26 cellular contexts compared by ENCODE assay signal in the genomic region with DNA sequence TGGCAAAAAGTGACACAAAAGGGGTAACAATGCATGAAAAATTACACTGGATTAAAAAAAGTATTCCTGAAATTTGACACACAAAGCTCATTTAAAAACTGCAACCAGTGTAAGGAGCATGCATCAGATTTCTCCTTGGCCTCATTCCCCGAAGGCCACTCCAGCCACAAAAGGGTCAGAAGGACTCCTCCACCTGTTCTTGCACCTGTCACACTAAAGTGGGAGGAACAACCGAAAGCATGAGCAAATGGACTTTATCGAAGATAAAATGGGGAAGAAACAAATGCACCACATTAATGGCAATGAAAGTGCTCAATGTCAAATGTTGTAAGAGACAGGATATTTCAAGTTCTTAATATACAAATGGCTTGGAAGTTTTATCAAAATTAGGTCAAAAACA.
DNase-seq lines count a peak whose midpoint lies in the region; ATAC-seq and TF ChIP-seq lines count a peak whose summit lies in the region.
"Had no signal": no experiment of that assay in that cellular context is flagged by ENCODE, and none has a peak within 500 bp of the region (broad histone marks: within the 10 kb centered on the region; RNA-seq: fewer than 3 reads in every experiment).

No MANE protein-coding gene starts in this region.

- H3K9me3 ChIP-seq in psoas muscle: no peaks in the 10 kb centered on the region
- H3K9me3 ChIP-seq: mucosa of descending colon, testis had no signal

- ATAC-seq in psoas muscle: peak; percentile 56 to 70 (median 62)
- ATAC-seq in HG02840 (IDR thresholded peaks at IDR 0.05; ENCODE audit: low FRiP score, unreplicated experiment): no peak
- ATAC-seq: left cardiac atrium, mucosa of descending colon had no signal

- intact Hi-C loops in psoas muscle (cut with DNase I): no loop called here

- DNase-seq in LHCN-M2 (ENCODE audit: low read depth) (peak; percentile 70), NCI-H128 (lab: John Stamatoyannopoulos, UW; ENCODE audit: unreplicated experiment) (peak; percentile 1), NCI-H524 treated with DMSO at 0.1 percent for 48 hours (lab: John Stamatoyannopoulos, UW) (peak; percentile 51), psoas muscle (no peak), HPDE6-E6E7 (ENCODE audit: extremely low spot score) (no peak)
- no peak for DNase-seq in stimulated activated CD4-positive, alpha-beta T cell treated with anti-CD3 and anti-CD28 coated beads, Interleukin-4, amount 100 ng/mL, for 4 hours
- no peak for DNase-seq in effector CD8-positive, alpha-beta T cell (lab: John Stamatoyannopoulos, UW)
- DNase-seq: activated CD4-positive, alpha-beta T cell treated with anti-CD3 and anti-CD28 coated beads for 4 hours; activated CD8-positive, alpha-beta memory T cell treated with anti-CD3 and anti-CD28 coated beads for 24 hours; activated T-cell treated with anti-CD3 and anti-CD28 coated beads for 4 hours; amygdala; brain microvascular endothelial cell; HFFc6; hypothalamus; left cardiac atrium; mammary epithelial cell; mucosa of descending colon; NCI-H1436 treated with DMSO at 0.1 percent for 48 hours; NCI-H82; nephron progenitor cell; small intestine; SW 1271; T-helper 9 cell; testis had no signal

- WGBS in psoas muscle, 3 donors: 19 to 31% (median 25%) methylated on average over 3 of the region's 3 CpGs

- peaks cover 23% of the 10 kb centered on the region for H3K4me1 ChIP-seq in psoas muscle
- H3K4me1 ChIP-seq: testis had no signal

- H3K36me3 ChIP-seq in psoas muscle (ENCODE audit: insufficient read depth in 1 of 2, low read depth in 1 of 2): peaks cover 0 to 10% of the 10 kb centered on the region in 2 donors
- H3K36me3 ChIP-seq: brain microvascular endothelial cell had no signal

- no peak overlapping the region for H3K4me3 ChIP-seq in psoas muscle
- H3K4me3 ChIP-seq: mucosa of descending colon, testis had no signal

- peak overlapping the region; percentile 67 for H3K27ac ChIP-seq in psoas muscle
- H3K27ac ChIP-seq: brain microvascular endothelial cell, testis, VCaP had no signal

- TF ChIP-seq CTCF in psoas muscle (IDR thresholded peaks at IDR 0.05): no peak

- H3K27me3 ChIP-seq in psoas muscle (ENCODE audit: insufficient read depth in 3 of 3, low read length in 2 of 3): no peaks in the 10 kb centered on the region
- H3K27me3 ChIP-seq: brain microvascular endothelial cell, testis had no signal

Comparison
In these comparisons a context has a peak if more than half of its experiments do, and no peak if none do; other contexts are left out.
1. DNase-seq: peak in LHCN-M2 (single experiment), NCI-H128 (single experiment) and NCI-H524 treated with DMSO at 0.1 percent for 48 hours (single experiment); none in psoas muscle (0 of 2), stimulated activated CD4-positive, alpha-beta T cell treated with anti-CD3 and anti-CD28 coated beads, Interleukin-4, amount 100 ng/mL, for 4 hours (0 of 2), effector CD8-positive, alpha-beta T cell (single experiment) and HPDE6-E6E7 (single experiment).